In the genomic region with DNA sequence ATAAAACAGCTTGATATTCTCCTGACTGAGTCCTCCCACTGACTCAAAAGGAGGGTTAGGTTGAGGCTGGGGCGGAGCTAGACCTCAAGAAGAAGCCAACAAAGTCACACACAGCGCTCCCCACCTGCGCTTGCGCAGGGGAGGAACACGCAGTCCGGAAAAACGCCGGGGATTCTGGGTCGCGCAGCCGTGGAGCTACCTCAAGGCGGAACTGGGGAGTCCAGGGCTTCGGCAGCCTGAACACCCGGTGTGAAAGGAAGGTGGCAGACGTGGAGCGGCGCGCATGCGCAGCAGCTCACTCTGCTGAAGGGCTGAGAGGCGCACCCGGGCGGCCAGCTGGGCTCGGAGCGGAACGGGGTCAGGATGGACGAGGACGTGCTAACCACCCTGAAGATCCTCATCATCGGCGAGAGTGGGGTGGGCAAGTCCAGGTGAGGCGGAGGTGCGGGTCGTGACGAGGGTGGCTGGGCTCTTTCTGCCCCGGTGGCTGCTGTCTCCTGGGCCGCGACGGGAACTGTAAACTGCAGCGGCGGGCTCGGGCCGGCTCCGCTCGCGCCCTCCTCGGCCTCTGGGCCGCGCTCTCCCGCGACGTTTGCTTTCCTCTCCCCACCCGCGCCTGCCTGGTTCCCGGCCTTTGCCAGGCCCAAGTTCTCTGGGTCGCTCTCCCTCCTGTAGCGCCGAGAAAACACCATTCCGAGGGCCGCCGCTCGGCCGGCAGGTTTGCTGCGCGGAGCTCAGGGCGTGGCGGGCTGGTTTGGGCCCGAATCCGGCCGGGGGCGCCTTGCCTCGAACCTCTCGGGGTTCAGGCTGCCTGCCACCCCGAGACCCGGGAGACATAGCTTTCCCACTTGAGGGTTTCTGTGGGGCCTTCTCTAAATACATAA, we compare ENCODE assay signal across 8 cellular contexts. TPM values are rescaled to one million over a fixed set of nuclear protein-coding genes. Genes with fewer than 3 reads are reported as not detected.
A peak's percentile ranks its signal among the peaks of the same experiment; 100 is the strongest.
DNase-seq lines count a peak whose midpoint lies in the region; ATAC-seq, FAIRE-seq and TF ChIP-seq lines count a peak whose summit lies in the region.

A gene (plus strand): TSS at position 298 of the 884 bp plus-strand sequence. CDS start 66 bp downstream, at position 364.

- DNase-seq in AG04450 (ENCODE audit: low read depth, low spot score) (peak; percentile 99), NCI-H2227 treated with DMSO at 0.1 percent for 48 hours (lab: John Stamatoyannopoulos, UW) (peak; percentile 89), bronchial epithelial cell (ENCODE audit: low read depth) (peak; percentile 97), iPS-NIHi11 (ENCODE audit: low spot score) (peak; percentile 92), small intestine (peak; percentile 99)

- TF ChIP-seq CTCF in AG04450 (IDR thresholded peaks at IDR 0.05; ENCODE audit: low read depth, low read length) (no peak), WI38 (IDR thresholded peaks at IDR 0.05; ENCODE audit: low read depth, low read length) (no peak), bronchial epithelial cell (IDR thresholded peaks at IDR 0.05; ENCODE audit: insufficient read depth, low read length, severe bottlenecking) (peak; percentile 14)

- H3K4me3 ChIP-seq in AG04450 (ENCODE audit: low read depth, low read length) = peak within 1 kb of the TSS; percentile 96
- peak within 1 kb of the TSS; percentile 90 for H3K4me3 ChIP-seq in WI38 (ENCODE audit: low read depth, low read length)
- peak within 1 kb of the TSS; percentile 93 for H3K4me3 ChIP-seq in bronchial epithelial cell (ENCODE audit: low read depth, low read length)
- peak within 1 kb of the TSS; percentile 74 to 81 for H3K4me3 ChIP-seq in small intestine (ENCODE audit: low read depth in 1 of 2, low read length in 2 of 2)

- CTCF ChIA-PET in AG04450 (lab: Charles Lee) = interaction anchor here (0.6 to 1.5 kb wide), 12 partner anchors 9 to 747 kb away, joined by 3 to 5 read pairs (median 4); no protein-coding TSS in a partner anchor

- 0 to 1% (median 0%) methylated on average over 50 to 73 of the region's 73 CpGs for WGBS in small intestine, 3 donors

- no peaks in the 10 kb centered on the region for H3K36me3 ChIP-seq in bronchial epithelial cell (ENCODE audit: control insufficient read depth, insufficient read depth, low read length)
- no peaks in the 10 kb centered on the region for H3K36me3 ChIP-seq in small intestine (ENCODE audit: control insufficient read depth in 2 of 2, insufficient read depth in 2 of 2, low read length in 2 of 2)

- ATAC-seq in GM18909 (IDR thresholded peaks at IDR 0.05; ENCODE audit: poor library complexity, unreplicated experiment) (peak; percentile 97), HG03175 (IDR thresholded peaks at IDR 0.05; ENCODE audit: unreplicated experiment) (peak; percentile 98)

- POLR2A ChIA-PET in AG04450 (lab: Yijun Ruan, JAX) = interaction anchor here (0.5 to 1.5 kb wide), 3 partner anchors 262 to 620 kb away, joined by 4 read pairs; a partner anchor contains a TSS

- peak; percentile 93 for FAIRE-seq in bronchial epithelial cell (lab: Jason Lieb, UNC)
- no peak for FAIRE-seq in small intestine (lab: Jason Lieb, UNC)

- H3K27ac ChIP-seq in AG04450 (ENCODE audit: low read depth, low read length) (peak within 1 kb of the TSS; percentile 88), small intestine (ENCODE audit: low read depth in 1 of 2, low read length in 1 of 2) (peak within 1 kb of the TSS; percentile 66 to 98)

- H3K4me1 ChIP-seq in small intestine (ENCODE audit: control insufficient read depth in 2 of 2, insufficient read depth in 1 of 2, low read depth in 1 of 2, low read length in 1 of 2) = peaks cover 2 to 9% of the 10 kb centered on the region in 2 donors

- H3K27me3 ChIP-seq in AG04450 (ENCODE audit: control insufficient read depth, insufficient read depth, low read length) (peaks cover 7% of the 10 kb centered on the region), bronchial epithelial cell (ENCODE audit: control insufficient read depth, insufficient read depth, low read length) (no peaks in the 10 kb centered on the region), small intestine (ENCODE audit: control insufficient read depth in 2 of 2, insufficient read depth in 2 of 2, low read length in 2 of 2) (no peaks in the 10 kb centered on the region)

- H3K9me3 ChIP-seq in AG04450 (ENCODE audit: control insufficient read depth, insufficient read depth, low read length) (no peaks in the 10 kb centered on the region; the same call in 1 of the 2 replicates), small intestine (ENCODE audit: control insufficient read depth, low read depth) (no peaks in the 10 kb centered on the region)

RNA-seq across cellular contexts. Expression of the gene that starts here (rescaled TPM):
- polyA plus RNA-seq in AG04450 (2011; rRNA removed) (64.2 and 93.5 TPM in 2 replicates), small intestine (10 to 100 TPM; 28.4 to 40.5 (median 34.0) TPM)
- 15.4 and 30.5 TPM in 2 replicates for polyA minus RNA-seq in AG04450 (2011; rRNA and poly(A)+ RNA removed)
- total RNA-seq in bronchial epithelial cell = 74.8 and 102 TPM in 2 replicates

Comparison
In these comparisons a context has a peak if more than half of its experiments do, and no peak if none do; other contexts are left out.
1. Peak in every context shown above with its lines: DNase-seq, ATAC-seq, H3K4me3 ChIP-seq and H3K27ac ChIP-seq.